8 cellular contexts compared by ENCODE assay signal in the genomic region with DNA sequence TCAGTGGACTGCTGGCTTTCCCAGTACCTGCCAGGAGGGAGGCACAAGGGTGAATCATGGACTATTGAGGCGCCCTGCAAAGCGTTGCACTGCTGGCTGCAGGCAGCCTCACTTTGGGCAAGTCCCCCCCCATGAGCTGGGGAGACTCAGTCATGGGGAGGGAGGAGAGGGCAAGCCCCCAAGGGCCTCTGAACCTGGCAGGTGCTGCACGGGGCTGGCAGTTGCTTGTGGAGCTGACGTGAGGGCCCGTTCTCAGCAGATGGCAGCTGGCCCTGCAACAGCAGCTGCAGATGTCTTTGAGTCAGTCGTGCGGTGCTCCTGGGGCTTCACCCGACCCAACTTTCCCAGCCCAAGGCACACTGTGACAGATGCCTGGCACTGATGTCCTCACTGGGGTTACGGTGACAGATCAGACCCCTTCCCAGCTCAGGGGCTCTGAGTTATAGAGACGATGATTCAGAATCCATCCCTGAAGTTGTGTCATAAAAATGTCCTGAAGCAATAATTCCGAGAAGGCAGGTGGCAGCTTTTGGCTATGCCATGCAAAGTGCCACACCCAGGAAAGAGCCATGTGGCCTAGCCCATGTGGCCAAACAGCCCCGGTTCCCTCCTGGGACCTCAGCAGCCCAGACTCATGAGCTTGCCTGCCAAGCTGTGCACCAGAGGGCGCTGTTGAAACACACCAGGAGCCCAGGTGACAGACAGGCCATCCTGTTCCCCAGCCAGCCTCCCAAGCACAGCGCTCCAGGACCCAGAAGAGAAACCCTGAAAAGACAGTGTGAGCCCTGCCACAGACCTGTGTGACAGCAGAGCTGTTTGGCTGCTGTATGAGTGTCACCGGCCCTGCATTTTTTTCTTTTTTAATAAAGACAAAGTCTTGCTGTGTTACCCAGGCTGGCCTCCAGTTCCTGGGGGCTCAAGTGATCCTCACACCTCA. TPM values are rescaled to one million over a fixed set of nuclear protein-coding genes. Genes with fewer than 3 reads are reported as not detected.
DNase-seq lines count a peak whose midpoint lies in the region; ATAC-seq, FAIRE-seq and TF ChIP-seq lines count a peak whose summit lies in the region.

No MANE protein-coding gene starts in this region.

- peaks cover 8% of the 10 kb centered on the region for H3K4me1 Mint-ChIP-seq in activated T-cell treated with anti-CD3 and anti-CD28 coated beads, Interleukin-2, amount 50 U/mL, for 72 hours (ENCODE audit: low read depth)

- peaks cover 28% of the 10 kb centered on the region for H3K79me2 ChIP-seq in Karpas-422 (ENCODE audit: low read length)

- peaks cover 2 to 20% of the 10 kb centered on the region in 2 donors for H3K36me3 Mint-ChIP-seq in activated T-cell treated with anti-CD3 and anti-CD28 coated beads, Interleukin-2, amount 50 U/mL, for 72 hours (ENCODE audit: insufficient read depth in 2 of 2)

- H3K4me3 Mint-ChIP-seq in activated T-cell treated with anti-CD3 and anti-CD28 coated beads, Interleukin-2, amount 50 U/mL, for 72 hours: no peak overlapping the region

- H3K36me3 ChIP-seq in Karpas-422 (ENCODE audit: insufficient read depth, low read length) (peaks cover 51% of the 10 kb centered on the region), neutrophil (peaks cover 57% of the 10 kb centered on the region), stomach (peaks cover 72 to 95% (median 94%) of the 10 kb centered on the region in 4 donors)

- H3K4me1 ChIP-seq in Karpas-422 (ENCODE audit: low read length) (peaks cover 38% of the 10 kb centered on the region), neutrophil (ENCODE audit: control insufficient read depth in 1 of 2, insufficient read depth in 1 of 2, low read depth in 1 of 2, low read length in 1 of 2) (peaks cover 0 to 3% of the 10 kb centered on the region in 2 experiments), stomach (peaks cover 4 to 16% (median 12%) of the 10 kb centered on the region in 4 donors)

- H3K9ac ChIP-seq in Karpas-422 (ENCODE audit: low read length): no peak overlapping the region; the same call in 1 of the 2 replicates

- H4K20me1 ChIP-seq in Karpas-422 (ENCODE audit: insufficient read depth, low read depth, low read length): peaks cover 4% of the 10 kb centered on the region

- peak; percentile 91 for TF ChIP-seq CTCF in fibroblast of pulmonary artery (IDR thresholded peaks at IDR 0.05; ENCODE audit: low read length, missing control alignments)
- peak; percentile 86 for TF ChIP-seq CTCF in neutrophil (IDR thresholded peaks at IDR 0.05)
- TF ChIP-seq CTCF in stomach (IDR thresholded peaks at IDR 0.05): peak in 5 of 7 experiments; percentile 69 to 94 (median 87)

- peak overlapping the region; percentile 82 for H3K27ac ChIP-seq in Karpas-422 (ENCODE audit: low read length)
- no peak overlapping the region for H3K27ac ChIP-seq in neutrophil
- H3K27ac ChIP-seq in stomach: peak overlapping the region; percentile 5 to 67 (median 32)

- H3K9me3 ChIP-seq in Karpas-422 (ENCODE audit: low read length) (no peaks in the 10 kb centered on the region), neutrophil (no peaks in the 10 kb centered on the region), stomach (no peaks in the 10 kb centered on the region)

- TF ChIP-seq EP300 in stomach (IDR thresholded peaks at IDR 0.05): no peak

- H2AFZ ChIP-seq in Karpas-422 (ENCODE audit: low read length): no peak overlapping the region

- no peak for TF ChIP-seq POLR2A in stomach (IDR thresholded peaks at IDR 0.05)

- WGBS in stomach, 5 donors: 40 to 52% (median 43%) methylated on average over 12 to 15 of the region's 15 CpGs

- H3K27ac Mint-ChIP-seq in activated T-cell treated with anti-CD3 and anti-CD28 coated beads, Interleukin-2, amount 50 U/mL, for 72 hours: no peak overlapping the region

- H3K27me3 Mint-ChIP-seq in activated T-cell treated with anti-CD3 and anti-CD28 coated beads, Interleukin-2, amount 50 U/mL, for 72 hours (ENCODE audit: low read depth): no peaks in the 10 kb centered on the region

- DNase-seq in COR-L47 (lab: John Stamatoyannopoulos, UW) (peak; percentile 47), Karpas-422 (peak; percentile 98), RCC 7860 (ENCODE audit: low spot score) (peak; percentile 64), fibroblast of pulmonary artery (ENCODE audit: low read depth) (peak; percentile 91), stomach (peak; percentile 95)
- DNase-seq in activated T-cell treated with anti-CD3 and anti-CD28 coated beads, Interleukin-2, amount 50 U/mL, for 72 hours: peak; percentile 85

- no peak overlapping the region for H3K4me3 ChIP-seq in Karpas-422 (ENCODE audit: low read length)
- H3K4me3 ChIP-seq in fibroblast of pulmonary artery (replicated peaks; ENCODE audit: low read depth, low read length): no peak overlapping the region
- H3K4me3 ChIP-seq in neutrophil (ENCODE audit: low read depth in 1 of 2, low read length in 1 of 2): no peak overlapping the region
- no peak overlapping the region for H3K4me3 ChIP-seq in stomach

- peak; percentile 73 for ATAC-seq in GM21367 (IDR thresholded peaks at IDR 0.05; ENCODE audit: unreplicated experiment)
- peak; percentile 91 to 93 for ATAC-seq in activated T-cell treated with anti-CD3 and anti-CD28 coated beads, Interleukin-2, amount 50 U/mL, for 72 hours (replicated peaks in 1 of 2)

- intact Hi-C loops in stomach (cut with DNase I; ENCODE audit: low total_unique reads): loop anchor here (5.0 to 10.0 kb wide), 2 partner anchors 87 to 169 kb away; no protein-coding TSS in a partner anchor

- H3K27me3 ChIP-seq in Karpas-422 (ENCODE audit: low read length) (no peaks in the 10 kb centered on the region), neutrophil (no peaks in the 10 kb centered on the region), stomach (no peaks in the 10 kb centered on the region)

- FAIRE-seq in RCC 7860 (lab: Jason Lieb, UNC): no peak

- no peaks in the 10 kb centered on the region for H3K9me3 Mint-ChIP-seq in activated T-cell treated with anti-CD3 and anti-CD28 coated beads, Interleukin-2, amount 50 U/mL, for 72 hours

- H3K9me2 ChIP-seq in Karpas-422 (replicated peaks; ENCODE audit: insufficient read depth, low read length): no peaks in the 10 kb centered on the region

- peak overlapping the region; percentile 12 for H3K4me2 ChIP-seq in Karpas-422 (ENCODE audit: low read depth, low read length, poor library complexity, severe bottlenecking)

RNA-seq across cellular contexts. Expression of gene LDLR, which starts 53.6 kb away (rescaled TPM):
- 49.8 and 99.9 TPM in 2 replicates for total RNA-seq in Karpas-422 (2014; rRNA removed; shearing (Covaris generic); ENCODE audit: low replicate concordance)
- total RNA-seq in activated T-cell treated with anti-CD3 and anti-CD28 coated beads, Interleukin-2, amount 50 U/mL, for 72 hours: 10 to 100 TPM; 23.3 to 31.0 TPM
- total RNA-seq in stomach: 100 to 1,000 TPM in 4 of 5 donors, 10 to 100 TPM in 1; 45.5 to 626 (median 149) TPM
- polyA plus RNA-seq in stomach: 10 to 100 TPM; 23.2 to 36.4 (median 27.6) TPM

Comparison
In these comparisons a context has a peak if more than half of its experiments do, and no peak if none do; other contexts are left out.
1. DNase-seq: peak in every context shown above with its lines; median percentile 98 in Karpas-422; 95 in stomach; 91 in fibroblast of pulmonary artery; 85 in activated T-cell treated with anti-CD3 and anti-CD28 coated beads, Interleukin-2, amount 50 U/mL, for 72 hours; 64 in RCC 7860; 47 in COR-L47.